13 cellular contexts compared by ENCODE assay signal in the genomic region with DNA sequence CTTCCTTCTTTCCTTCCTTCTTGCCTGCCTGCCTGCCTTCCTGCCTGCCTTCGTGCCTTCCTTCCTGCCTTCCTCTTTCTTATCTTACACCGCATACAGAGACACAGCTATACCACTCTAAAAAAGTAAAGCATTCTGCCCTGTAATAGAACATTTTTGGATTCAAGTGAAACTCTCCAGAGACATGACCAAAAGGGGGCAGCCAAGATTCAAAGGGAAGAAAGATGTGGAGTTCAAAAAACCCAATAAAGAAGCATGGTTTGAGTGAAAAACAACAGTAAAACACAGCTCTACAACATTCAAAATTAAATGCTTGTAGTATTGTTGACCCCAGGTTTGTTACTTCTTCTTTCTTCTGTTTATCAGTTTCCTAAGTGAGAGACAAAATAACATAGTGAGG.
DNase-seq lines count a peak whose midpoint lies in the region; ATAC-seq and TF ChIP-seq lines count a peak whose summit lies in the region.
"Had no signal": no experiment of that assay in that cellular context is flagged by ENCODE, and none has a peak within 500 bp of the region (broad histone marks: within the 10 kb centered on the region; RNA-seq: fewer than 3 reads in every experiment).

No MANE protein-coding gene starts in this region.

- TF ChIP-seq CTCF in MM.1S (IDR thresholded peaks at IDR 0.05; ENCODE audit: low read length) (peak; percentile 10), SU-DHL-6 (IDR thresholded peaks at IDR 0.05; ENCODE audit: insufficient read depth, low read length, poor library complexity, severe bottlenecking) (peak; percentile 34), upper lobe of left lung (IDR thresholded peaks at IDR 0.05) (no peak)

- no peak overlapping the region for H4K5ac ChIP-seq in mesendoderm (ENCODE audit: low read length)

- H3F3A ChIP-seq in MM.1S (ENCODE audit: insufficient read depth, low read length) = no peaks in the 10 kb centered on the region
- H3F3A ChIP-seq in SU-DHL-6 (ENCODE audit: insufficient read depth) = no peaks in the 10 kb centered on the region

- no CpG with 5 or more reads among the region's 2 CpGs for WGBS in mesendoderm (ENCODE audit: extremely low coverage, insufficient coverage, low lambda C conversion rate)
- 42 to 50% methylated on average over 2 of the region's 2 CpGs for WGBS in upper lobe of left lung, 2 donors

- no peaks in the 10 kb centered on the region for H3K27me3 ChIP-seq in MM.1S (replicated peaks; ENCODE audit: insufficient read depth, low read length)
- H3K27me3 ChIP-seq in SU-DHL-6 (ENCODE audit: low read length) = no peaks in the 10 kb centered on the region
- H3K27me3 ChIP-seq in mesendoderm (ENCODE audit: insufficient read depth, low read length, poor library complexity) = no peaks in the 10 kb centered on the region
- no peaks in the 10 kb centered on the region for H3K27me3 ChIP-seq in upper lobe of left lung

- H3K4me2 ChIP-seq in MM.1S (ENCODE audit: low read depth, low read length) (no peak overlapping the region), SU-DHL-6 (ENCODE audit: low read depth, low read length, poor library complexity, severe bottlenecking) (no peak overlapping the region), mesendoderm (ENCODE audit: low read length) (no peak overlapping the region)

- no peak overlapping the region for H2BK15ac ChIP-seq in mesendoderm (replicated peaks; ENCODE audit: low read depth)

- H3K79me2 ChIP-seq in MM.1S (ENCODE audit: low read length) = no peaks in the 10 kb centered on the region
- no peaks in the 10 kb centered on the region for H3K79me2 ChIP-seq in SU-DHL-6 (ENCODE audit: insufficient read depth, low read length)
- no peaks in the 10 kb centered on the region for H3K79me2 ChIP-seq in mesendoderm (ENCODE audit: control insufficient read depth, insufficient read depth, low read length)

- no peaks in the 10 kb centered on the region for H3K79me1 ChIP-seq in mesendoderm (ENCODE audit: low read length)

- no peak for TF ChIP-seq EP300 in upper lobe of left lung (IDR thresholded peaks at IDR 0.05)

- H3K4me1 ChIP-seq in MM.1S (ENCODE audit: low read length) (no peaks in the 10 kb centered on the region), mesendoderm (ENCODE audit: control insufficient read depth, low read depth, low read length) (no peaks in the 10 kb centered on the region), upper lobe of left lung (no peaks in the 10 kb centered on the region)

- H3K56ac ChIP-seq in mesendoderm (ENCODE audit: low read length) = peak overlapping the region; percentile 77

- H2AK5ac ChIP-seq in mesendoderm (ENCODE audit: low read length) = no peak overlapping the region

- H4K20me1 ChIP-seq in MM.1S (ENCODE audit: insufficient read depth, low read length) (no peaks in the 10 kb centered on the region), SU-DHL-6 (ENCODE audit: low read depth, low read length) (no peaks in the 10 kb centered on the region)

- H4K8ac ChIP-seq in mesendoderm (ENCODE audit: low read depth, low read length) = no peak overlapping the region

- H3K23ac ChIP-seq in mesendoderm (ENCODE audit: low read length) = no peak overlapping the region

- H2BK120ac ChIP-seq in mesendoderm (ENCODE audit: low read depth, low read length) = no peak overlapping the region

- H3K9me3 ChIP-seq in MM.1S (replicated peaks; ENCODE audit: insufficient read depth, low read length) (no peaks in the 10 kb centered on the region), SU-DHL-6 (ENCODE audit: insufficient read depth, low read length) (peaks cover 13% of the 10 kb centered on the region; the same call in 1 of the 2 replicates), upper lobe of left lung (no peaks in the 10 kb centered on the region)

- H2AFZ ChIP-seq in MM.1S (ENCODE audit: low read length) = no peak overlapping the region
- peak overlapping the region; percentile 49 for H2AFZ ChIP-seq in SU-DHL-6 (ENCODE audit: low read depth, low read length, severe bottlenecking)

- no peak overlapping the region for H3K27ac ChIP-seq in MM.1S (ENCODE audit: low read length)
- no peak overlapping the region for H3K27ac ChIP-seq in SU-DHL-6 (ENCODE audit: low read depth, low read length)
- no peak overlapping the region for H3K27ac ChIP-seq in mesendoderm (ENCODE audit: low read depth, low read length)
- no peak overlapping the region for H3K27ac ChIP-seq in upper lobe of left lung
- H3K27ac ChIP-seq: coronary artery had no signal

- no peak for ATAC-seq in upper lobe of left lung (ENCODE audit: low FRiP score in 2 of 2)
- ATAC-seq: left lobe of liver had no signal

- no peaks in the 10 kb centered on the region for H3K9me2 ChIP-seq in MM.1S (replicated peaks; ENCODE audit: insufficient read depth, low read length)
- H3K9me2 ChIP-seq in SU-DHL-6 (replicated peaks; ENCODE audit: insufficient read depth, low read length) = no peaks in the 10 kb centered on the region

- no peak overlapping the region for H3K9ac ChIP-seq in MM.1S (ENCODE audit: low read length)
- no peak overlapping the region for H3K9ac ChIP-seq in SU-DHL-6 (ENCODE audit: low read length)
- no peak overlapping the region for H3K9ac ChIP-seq in mesendoderm (ENCODE audit: low read length)

- TF ChIP-seq POLR2A in upper lobe of left lung (IDR thresholded peaks at IDR 0.05) = no peak

- H2BK5ac ChIP-seq in mesendoderm (ENCODE audit: low read length) = no peak overlapping the region

- H3K18ac ChIP-seq in mesendoderm (ENCODE audit: low read length) = no peak overlapping the region

- DNase-seq in H4 (ENCODE audit: low spot score) (peak; percentile 47), MM.1S (no peak), mesendoderm (peak; percentile 67), CD1c-positive myeloid dendritic cell (ENCODE audit: extremely low spot score) (no peak), mucosa of gallbladder (ENCODE audit: low spot score) (no peak), upper lobe of left lung (no peak)
- DNase-seq: activated CD4-positive, alpha-beta T cell treated with anti-CD3 and anti-CD28 coated beads, Interleukin-2, amount 50 U/mL, for 48 hours; activated naive CD4-positive, alpha-beta T cell treated with Interleukin-2 at 50 U/mL for 16 hours; DMS79 treated with DMSO at 0.1 percent for 48 hours; stimulated activated naive CD4-positive, alpha-beta T cell treated with Interleukin-2 at 50 U/mL for 16 hours had no signal

- H3K36me3 ChIP-seq in MM.1S (replicated peaks; ENCODE audit: insufficient read depth, low read length) (no peaks in the 10 kb centered on the region), SU-DHL-6 (ENCODE audit: low read length) (0 out of 2 replicates have a peak, but pooled peaks cover 2% of the 10 kb centered on the region), mesendoderm (ENCODE audit: control insufficient read depth, insufficient read depth, low read length) (no peaks in the 10 kb centered on the region), upper lobe of left lung (no peaks in the 10 kb centered on the region)

- no peak overlapping the region for H3K4ac ChIP-seq in mesendoderm (ENCODE audit: low read depth, low read length)

- no peak overlapping the region for H3K4me3 ChIP-seq in MM.1S (ENCODE audit: low read length)
- H3K4me3 ChIP-seq in SU-DHL-6 (ENCODE audit: insufficient read depth, low read length, poor library complexity, severe bottlenecking) = no peak overlapping the region
- H3K4me3 ChIP-seq in mesendoderm (ENCODE audit: low read length) = no peak overlapping the region
- H3K4me3 ChIP-seq in upper lobe of left lung = no peak overlapping the region
- H3K4me3 ChIP-seq: coronary artery had no signal

Comparison
In these comparisons a context has a peak if more than half of its experiments do, and no peak if none do; other contexts are left out.
1. DNase-seq: peak in H4 (single experiment) and mesendoderm (single experiment); none in MM.1S (single experiment), CD1c-positive myeloid dendritic cell (single experiment), mucosa of gallbladder (single experiment) and upper lobe of left lung (0 of 2).
2. CTCF ChIP-seq: peak in MM.1S (single experiment) and SU-DHL-6 (single experiment); none in upper lobe of left lung (0 of 6).